Comparison of ENCODE assay signal across 12 cellular contexts in the genomic region with DNA sequence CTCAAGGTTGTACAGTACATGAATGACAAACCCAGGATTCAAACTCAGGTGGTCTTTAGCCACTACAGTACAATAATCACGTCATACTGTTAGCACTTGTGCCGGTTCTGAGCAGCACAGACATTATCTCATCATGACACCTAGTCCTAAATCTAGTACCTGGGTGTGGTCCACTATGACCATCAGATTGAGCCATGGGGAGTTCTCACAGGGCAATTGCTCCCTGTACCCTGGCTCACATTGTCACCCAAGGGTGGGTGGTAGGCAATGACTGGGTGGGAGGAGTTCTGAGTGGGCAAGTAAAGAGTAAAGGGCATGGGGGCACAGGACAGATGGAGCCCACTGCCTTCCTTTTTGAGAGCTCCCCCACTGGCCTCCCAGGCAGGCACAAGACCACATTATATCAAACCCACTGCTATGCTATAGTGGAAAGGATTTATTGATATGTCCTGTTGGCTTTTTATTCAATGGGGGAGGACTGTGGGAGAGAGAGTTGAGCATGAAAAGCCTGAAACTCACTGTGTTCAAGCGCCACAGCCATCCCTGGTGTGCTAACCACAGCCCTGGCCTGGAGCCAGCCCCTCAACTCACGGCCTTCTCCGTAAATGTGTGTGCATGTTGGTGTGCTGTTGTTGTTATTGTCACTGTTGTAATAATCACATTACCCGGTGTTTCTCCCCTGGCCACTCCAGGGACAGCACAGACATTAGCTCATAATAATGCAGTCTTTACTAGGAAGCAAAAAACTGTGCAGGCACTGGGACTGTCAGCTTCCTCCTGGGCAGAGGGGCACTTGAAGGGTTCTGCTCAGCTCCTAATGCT. TPM values are rescaled to one million over a fixed set of nuclear protein-coding genes. Genes with fewer than 3 reads are reported as not detected.
DNase-seq lines count a peak whose midpoint lies in the region; ATAC-seq and TF ChIP-seq lines count a peak whose summit lies in the region.
"Had no signal": no experiment of that assay in that cellular context is flagged by ENCODE, and none has a peak within 500 bp of the region (broad histone marks: within the 10 kb centered on the region; RNA-seq: fewer than 3 reads in every experiment).

No MANE protein-coding gene starts in this region.

- no peaks in the 10 kb centered on the region for H3K36me3 Mint-ChIP-seq in stimulated activated effector memory CD8-positive, alpha-beta T cell treated with anti-CD3 and anti-CD28 coated beads, Interleukin-12 subunit alpha, Interleukin-12 subunit beta, amount 100 ng/mL, for 72 hours
- H3K36me3 Mint-ChIP-seq: naive thymus-derived CD8-positive, alpha-beta T cell had no signal

- 27 to 42% methylated on average over 6 of the region's 6 CpGs for WGBS in heart right ventricle, 2 donors

- H3K9ac ChIP-seq in SK-N-MC (ENCODE audit: insufficient read length) = peak overlapping the region; percentile 13

- H3K27me3 ChIP-seq in heart right ventricle (no peaks in the 10 kb centered on the region), MG63 (no peaks in the 10 kb centered on the region)

- TF ChIP-seq CTCF in heart right ventricle (IDR thresholded peaks at IDR 0.05) = no peak

- intact Hi-C loops in heart right ventricle (cut with DNase I) = no loop called here

- H3K9me3 ChIP-seq in SK-N-MC (ENCODE audit: low read depth, low read length) = no peaks in the 10 kb centered on the region
- H3K9me3 ChIP-seq in heart right ventricle = no peaks in the 10 kb centered on the region
- no peaks in the 10 kb centered on the region for H3K9me3 ChIP-seq in MG63

- no peak overlapping the region for H3K4me3 Mint-ChIP-seq in stimulated activated effector memory CD8-positive, alpha-beta T cell treated with anti-CD3 and anti-CD28 coated beads, Interleukin-12 subunit alpha, Interleukin-12 subunit beta, amount 100 ng/mL, for 72 hours
- H3K4me3 Mint-ChIP-seq: naive thymus-derived CD8-positive, alpha-beta T cell had no signal

- H3K4me3 ChIP-seq in SK-N-MC = peak overlapping the region; percentile 27; the same call in 1 of the 2 replicates
- no peak overlapping the region for H3K4me3 ChIP-seq in heart right ventricle
- H3K4me3 ChIP-seq in MG63 = no peak overlapping the region

- H3K36me3 ChIP-seq in SK-N-MC (ENCODE audit: insufficient read depth, low read length) (no peaks in the 10 kb centered on the region), heart right ventricle (no peaks in the 10 kb centered on the region), MG63 (no peaks in the 10 kb centered on the region)

- no peaks in the 10 kb centered on the region for H3K9me3 Mint-ChIP-seq in stimulated activated effector memory CD8-positive, alpha-beta T cell treated with anti-CD3 and anti-CD28 coated beads, Interleukin-12 subunit alpha, Interleukin-12 subunit beta, amount 100 ng/mL, for 72 hours
- H3K9me3 Mint-ChIP-seq: naive thymus-derived CD8-positive, alpha-beta T cell had no signal

- H3K27ac ChIP-seq in SK-N-MC (0 out of 2 replicates have a peak overlapping the region, but pooled peaks have one; percentile 4), heart right ventricle (peak overlapping the region; percentile 47 to 88 (median 86))
- H3K27ac ChIP-seq: 22Rv1, foreskin keratinocyte had no signal

- no peak for ATAC-seq in heart right ventricle
- ATAC-seq in stimulated activated effector memory CD8-positive, alpha-beta T cell treated with anti-CD3 and anti-CD28 coated beads, Interleukin-12 subunit alpha, Interleukin-12 subunit beta, amount 100 ng/mL, for 72 hours = peak; percentile 11
- ATAC-seq: foreskin keratinocyte; naive thymus-derived CD8-positive, alpha-beta T cell had no signal

- H3K4me1 ChIP-seq in heart right ventricle = peaks cover 25 to 99% (median 83%) of the 10 kb centered on the region in 9 donors
- H3K4me1 ChIP-seq: foreskin keratinocyte had no signal

- no peaks in the 10 kb centered on the region for H3K4me1 Mint-ChIP-seq in stimulated activated effector memory CD8-positive, alpha-beta T cell treated with anti-CD3 and anti-CD28 coated beads, Interleukin-12 subunit alpha, Interleukin-12 subunit beta, amount 100 ng/mL, for 72 hours

- no peak overlapping the region for H3K27ac Mint-ChIP-seq in stimulated activated effector memory CD8-positive, alpha-beta T cell treated with anti-CD3 and anti-CD28 coated beads, Interleukin-12 subunit alpha, Interleukin-12 subunit beta, amount 100 ng/mL, for 72 hours
- H3K27ac Mint-ChIP-seq: naive thymus-derived CD8-positive, alpha-beta T cell had no signal

- peak; percentile 54 for DNase-seq in DMS 273 (lab: John Stamatoyannopoulos, UW; ENCODE audit: unreplicated experiment)
- no peak for DNase-seq in DMS 273 treated with DMSO at 0.1 percent for 48 hours (lab: John Stamatoyannopoulos, UW)
- DNase-seq in SK-N-MC (ENCODE audit: low read depth, low spot score) = peak; percentile 44
- DNase-seq in heart right ventricle = peak in 1 of 2 donors; percentile 61
- DNase-seq in stimulated activated effector memory CD8-positive, alpha-beta T cell treated with anti-CD3 and anti-CD28 coated beads, Interleukin-12 subunit alpha, Interleukin-12 subunit beta, amount 100 ng/mL, for 72 hours (ENCODE audit: low spot score in 2 of 2) = no peak
- DNase-seq in UCSD-AML1 (lab: John Stamatoyannopoulos, UW; ENCODE audit: unreplicated experiment) = no peak
- DNase-seq in MG63 = no peak
- no peak for DNase-seq in cerebellar nuclear complex (lab: John Stamatoyannopoulos, UW)
- DNase-seq: activated naive CD4-positive, alpha-beta T cell treated with anti-CD3 and anti-CD28 coated beads, Interleukin-2, amount 50 U/mL, for 16 hours; foreskin keratinocyte; naive thymus-derived CD8-positive, alpha-beta T cell had no signal

RNA-seq across cellular contexts. Expression of gene ADCY5, which starts 27.3 kb away (rescaled TPM):
- total RNA-seq in heart right ventricle = 100 to 1,000 TPM; 117 to 245 (median 206) TPM
- 10 to 100 TPM; 37.2 to 85.2 TPM for polyA plus RNA-seq in heart right ventricle
- total RNA-seq in MG63 (2014; rRNA removed; shearing (Covaris generic); ENCODE audit: low replicate concordance) = not detected in 2 replicates
- total RNA-seq: naive thymus-derived CD8-positive, alpha-beta T cell had no signal

Comparison
In these comparisons a context has a peak if more than half of its experiments do, and no peak if none do; other contexts are left out.
1. DNase-seq: peak in DMS 273 (single experiment) and SK-N-MC (single experiment); none in DMS 273 treated with DMSO at 0.1 percent for 48 hours (single experiment), stimulated activated effector memory CD8-positive, alpha-beta T cell treated with anti-CD3 and anti-CD28 coated beads, Interleukin-12 subunit alpha, Interleukin-12 subunit beta, amount 100 ng/mL, for 72 hours (0 of 2), UCSD-AML1 (single experiment), MG63 (single experiment) and cerebellar nuclear complex (0 of 2).
2. RNA of gene ADCY5, which starts 27.3 kb away (total RNA-seq): 117 to 245 TPM in heart right ventricle; not detected in MG63; every median in the first group is over 100 times any median in the second.